ENCODE assay signal across 8 cellular contexts in genomic region chr2:47403829-47404228, GRCh38. TPM values are rescaled to one million over a fixed set of nuclear protein-coding genes. Genes with fewer than 3 reads are reported as not detected.
A peak's percentile ranks its signal among the peaks of the same experiment; 100 is the strongest.
DNase-seq lines count a peak whose midpoint lies in the region; ATAC-seq and TF ChIP-seq lines count a peak whose summit lies in the region.

No MANE protein-coding gene starts in this region.

- no peak for TF ChIP-seq CTCF in esophagus muscularis mucosa (IDR thresholded peaks at IDR 0.05)
- no peak for TF ChIP-seq CTCF in omental fat pad (IDR thresholded peaks at IDR 0.05)

- TF ChIP-seq POLR2A in esophagus muscularis mucosa (IDR thresholded peaks at IDR 0.05; ENCODE audit: low read depth): no peak
- TF ChIP-seq POLR2A in GM18505 (IDR thresholded peaks at IDR 0.05; ENCODE audit: borderline replicate concordance, extremely low read depth, insufficient read depth, insufficient read length): no peak

- no peaks in the 10 kb centered on the region for H3K36me3 ChIP-seq in esophagus muscularis mucosa

- no peak for DNase-seq in T-helper 1 cell
- DNase-seq in RKO (ENCODE audit: low spot score): peak; percentile 52
- no peak for DNase-seq in esophagus muscularis mucosa (ENCODE audit: extremely low spot score)
- no peak for DNase-seq in omental fat pad (ENCODE audit: low spot score)
- no peak for DNase-seq in NCI-H2107 (lab: John Stamatoyannopoulos, UW)

- ATAC-seq in omental fat pad (ENCODE audit: low FRiP score) (peak; percentile 30), GM18505 (IDR thresholded peaks at IDR 0.05; ENCODE audit: unreplicated experiment) (no peak), GM19351 (IDR thresholded peaks at IDR 0.05; ENCODE audit: unreplicated experiment) (no peak)

- H3K9me3 ChIP-seq in esophagus muscularis mucosa: no peaks in the 10 kb centered on the region

- intact Hi-C loops in esophagus muscularis mucosa (cut with DNase I): no loop called here

- H3K4me1 Mint-ChIP-seq in T-helper 1 cell treated with Interleukin-12 subunit alpha and Interleukin-12 subunit beta and Interleukin-4 antibody, amounts not matched to agents 30 μg/mL and 1 μg/mL, for 36 hours (ENCODE audit: low read depth): peaks cover 23% of the 10 kb centered on the region

- peaks cover 11 to 22% (median 18%) of the 10 kb centered on the region in 4 donors for H3K4me1 ChIP-seq in esophagus muscularis mucosa

- WGBS in esophagus muscularis mucosa: 10% methylated on average over 13 of the region's 14 CpGs

- no peaks in the 10 kb centered on the region for H3K27me3 ChIP-seq in esophagus muscularis mucosa

- H3K9me3 Mint-ChIP-seq in T-helper 1 cell treated with Interleukin-12 subunit alpha and Interleukin-12 subunit beta and Interleukin-4 antibody, amounts not matched to agents 30 μg/mL and 1 μg/mL, for 36 hours: peaks cover 4% of the 10 kb centered on the region

- no peak overlapping the region for H3K27ac ChIP-seq in esophagus muscularis mucosa (replicated peaks in 1 of 4)

- H3K4me3 Mint-ChIP-seq in T-helper 1 cell treated with Interleukin-12 subunit alpha and Interleukin-12 subunit beta and Interleukin-4 antibody, amounts not matched to agents 30 μg/mL and 1 μg/mL, for 36 hours: peak overlapping the region; percentile 98

- H3K27ac Mint-ChIP-seq in T-helper 1 cell treated with Interleukin-12 subunit alpha and Interleukin-12 subunit beta and Interleukin-4 antibody, amounts not matched to agents 30 μg/mL and 1 μg/mL, for 36 hours: peak overlapping the region; percentile 90

- peak overlapping the region; percentile 76 to 93 (median 88) for H3K4me3 ChIP-seq in esophagus muscularis mucosa

- TF ChIP-seq EP300 in esophagus muscularis mucosa (IDR thresholded peaks at IDR 0.05): no peak

- no peaks in the 10 kb centered on the region for H3K27me3 Mint-ChIP-seq in T-helper 1 cell treated with Interleukin-12 subunit alpha and Interleukin-12 subunit beta and Interleukin-4 antibody, amounts not matched to agents 30 μg/mL and 1 μg/mL, for 36 hours (ENCODE audit: low read depth)

- H3K36me3 Mint-ChIP-seq in T-helper 1 cell treated with Interleukin-12 subunit alpha and Interleukin-12 subunit beta and Interleukin-4 antibody, amounts not matched to agents 30 μg/mL and 1 μg/mL, for 36 hours (ENCODE audit: low read depth): peaks cover 34% of the 10 kb centered on the region

RNA-seq across cellular contexts. Expression of gene MSH2, which starts 0.9 kb away (rescaled TPM):
- total RNA-seq in esophagus muscularis mucosa (1 to 10 TPM; 5.6 to 9.9 (median 7.6) TPM), omental fat pad (10 to 100 TPM in 1 of 4 donors, 1 to 10 TPM in 3; 5.2 to 11.2 (median 7.0) TPM)

RNA-seq across cellular contexts. Expression of gene EPCAM, which starts 34.7 kb away (rescaled TPM):
- total RNA-seq in esophagus muscularis mucosa: not detected
- total RNA-seq in omental fat pad: under 1 TPM in 1 of 4 donors, not detected in 3; 0.46 TPM
